In genomic region chr11:77154381-77155081, GRCh38 we compare ENCODE assay signal across 17 cellular contexts. TPM values are rescaled to one million over a fixed set of nuclear protein-coding genes. Genes with fewer than 3 reads are reported as not detected.
A peak's percentile ranks its signal among the peaks of the same experiment; 100 is the strongest.
DNase-seq lines count a peak whose midpoint lies in the region; ATAC-seq and TF ChIP-seq lines count a peak whose summit lies in the region.
"Had no signal": no experiment of that assay in that cellular context is flagged by ENCODE, and none has a peak within 500 bp of the region (broad histone marks: within the 10 kb centered on the region; RNA-seq: fewer than 3 reads in every experiment).

No MANE protein-coding gene starts in this region.

- H3K9me3 ChIP-seq in T-helper 17 cell (ENCODE audit: control insufficient read depth, low read length, poor library complexity, severe bottlenecking), result no peaks in the 10 kb centered on the region
- H3K9me3 ChIP-seq: lower lobe of right lung, tibial artery had no signal

- DNase-seq in NCI-H2081 (lab: John Stamatoyannopoulos, UW), result peak; percentile 27 to 59
- DNase-seq in NCI-H2081 treated with DMSO at 0.1 percent for 48 hours (lab: John Stamatoyannopoulos, UW), result no peak
- DNase-seq in T-helper 17 cell, result no peak
- peak; percentile 31 to 44 (median 37) for DNase-seq in immature natural killer cell
- DNase-seq in stimulated activated effector memory CD8-positive, alpha-beta T cell treated with anti-CD3 and anti-CD28 coated beads, Interleukin-12 subunit alpha, Interleukin-12 subunit beta, amount 100 ng/mL, for 72 hours (ENCODE audit: low spot score in 2 of 2), result no peak
- no peak for DNase-seq in stimulated activated CD4-positive, alpha-beta T cell treated with anti-CD3 and anti-CD28 coated beads, Interleukin-1b, Interleukin-23, amount 100 ng/mL, for 48 hours
- DNase-seq in activated effector memory CD4-positive, alpha-beta T cell treated with Interleukin-2 at 50 U/mL for 16 hours, result no peak
- no peak for DNase-seq in chondrocyte (ENCODE audit: low spot score)
- DNase-seq: 8988T, cortex of kidney, DND-41, foreskin melanocyte, lower lobe of right lung, T-helper 1 cell had no signal

- H3K4me3 Mint-ChIP-seq in T-helper 17 cell (peak overlapping the region; percentile 67), immature natural killer cell (peak overlapping the region; percentile 48 to 72 (median 54)), chondrocyte (ENCODE audit: unreplicated experiment) (no peak overlapping the region)
- no peak overlapping the region for H3K4me3 Mint-ChIP-seq in stimulated activated effector memory CD8-positive, alpha-beta T cell treated with anti-CD3 and anti-CD28 coated beads, Interleukin-12 subunit alpha, Interleukin-12 subunit beta, amount 100 ng/mL, for 72 hours
- H3K4me3 Mint-ChIP-seq: activated naive CD8-positive, alpha-beta T cell had no signal

- ATAC-seq in T-helper 17 cell, result no peak
- peak; percentile 4 for ATAC-seq in stimulated activated effector memory CD8-positive, alpha-beta T cell treated with anti-CD3 and anti-CD28 coated beads, Interleukin-12 subunit alpha, Interleukin-12 subunit beta, amount 100 ng/mL, for 72 hours

- TF ChIP-seq CTCF in chondrocyte (IDR thresholded peaks at IDR 0.05), result no peak

- H3K4me1 Mint-ChIP-seq in T-helper 17 cell (peaks cover 41% of the 10 kb centered on the region), immature natural killer cell (peaks cover 45 to 52% of the 10 kb centered on the region in 2 donors), chondrocyte (ENCODE audit: low read depth) (peaks cover 10% of the 10 kb centered on the region)
- peaks cover 51% of the 10 kb centered on the region for H3K4me1 Mint-ChIP-seq in stimulated activated effector memory CD8-positive, alpha-beta T cell treated with anti-CD3 and anti-CD28 coated beads, Interleukin-12 subunit alpha, Interleukin-12 subunit beta, amount 100 ng/mL, for 72 hours

- H3K36me3 Mint-ChIP-seq in T-helper 17 cell (ENCODE audit: low read depth) (no peaks in the 10 kb centered on the region), immature natural killer cell (peaks cover 0 to 5% (median 0%) of the 10 kb centered on the region in 3 donors), chondrocyte (ENCODE audit: low read depth) (no peaks in the 10 kb centered on the region)
- H3K36me3 Mint-ChIP-seq in stimulated activated effector memory CD8-positive, alpha-beta T cell treated with anti-CD3 and anti-CD28 coated beads, Interleukin-12 subunit alpha, Interleukin-12 subunit beta, amount 100 ng/mL, for 72 hours, result peaks cover 8% of the 10 kb centered on the region
- H3K36me3 Mint-ChIP-seq: activated naive CD8-positive, alpha-beta T cell had no signal

- no peaks in the 10 kb centered on the region for H3K9me3 Mint-ChIP-seq in immature natural killer cell
- H3K9me3 Mint-ChIP-seq in stimulated activated effector memory CD8-positive, alpha-beta T cell treated with anti-CD3 and anti-CD28 coated beads, Interleukin-12 subunit alpha, Interleukin-12 subunit beta, amount 100 ng/mL, for 72 hours, result no peaks in the 10 kb centered on the region
- no peaks in the 10 kb centered on the region for H3K9me3 Mint-ChIP-seq in chondrocyte (ENCODE audit: low read depth)

- no peaks in the 10 kb centered on the region for H3K27me3 Mint-ChIP-seq in T-helper 17 cell
- H3K27me3 Mint-ChIP-seq in immature natural killer cell (ENCODE audit: low read depth in 3 of 3), result peaks cover 10 to 18% (median 13%) of the 10 kb centered on the region in 3 donors
- H3K27me3 Mint-ChIP-seq in chondrocyte (ENCODE audit: low read depth), result peaks cover 12% of the 10 kb centered on the region
- H3K27me3 Mint-ChIP-seq: activated naive CD8-positive, alpha-beta T cell had no signal

- H3K27ac Mint-ChIP-seq in T-helper 17 cell (peak overlapping the region; percentile 88), immature natural killer cell (peak overlapping the region in 3 of 6 donors; percentile 33 to 80 (median 56)), chondrocyte (ENCODE audit: unreplicated experiment) (no peak overlapping the region)
- no peak overlapping the region for H3K27ac Mint-ChIP-seq in stimulated activated effector memory CD8-positive, alpha-beta T cell treated with anti-CD3 and anti-CD28 coated beads, Interleukin-12 subunit alpha, Interleukin-12 subunit beta, amount 100 ng/mL, for 72 hours
- H3K27ac Mint-ChIP-seq: activated naive CD8-positive, alpha-beta T cell had no signal

RNA-seq across cellular contexts. Expression of gene MYO7A, which starts 26.5 kb away (rescaled TPM):
- total RNA-seq in T-helper 17 cell, result 1 to 10 TPM in 1 of 2 donors, under 1 TPM in 1; 0.57 to 1.7 TPM
- under 1 TPM in 2 of 3 donors, not detected in 1; 0.21 to 0.45 TPM for polyA plus RNA-seq in immature natural killer cell
- total RNA-seq in chondrocyte, result not detected in 3 replicates

RNA-seq across cellular contexts. Expression of gene OMP, which starts 51.9 kb away (rescaled TPM):
- total RNA-seq in T-helper 17 cell, result not detected
- polyA plus RNA-seq in immature natural killer cell, result not detected
- not detected in 3 replicates for total RNA-seq in chondrocyte
- total RNA-seq: lower lobe of right lung, pulmonary artery endothelial cell had no signal

Comparison
In these comparisons a context has a peak if more than half of its experiments do, and no peak if none do; other contexts are left out.
1. DNase-seq: peak in NCI-H2081 (2 of 2) and immature natural killer cell (3 of 3); none in NCI-H2081 treated with DMSO at 0.1 percent for 48 hours (single experiment), T-helper 17 cell (0 of 3), stimulated activated effector memory CD8-positive, alpha-beta T cell treated with anti-CD3 and anti-CD28 coated beads, Interleukin-12 subunit alpha, Interleukin-12 subunit beta, amount 100 ng/mL, for 72 hours (0 of 2), stimulated activated CD4-positive, alpha-beta T cell treated with anti-CD3 and anti-CD28 coated beads, Interleukin-1b, Interleukin-23, amount 100 ng/mL, for 48 hours (single experiment), activated effector memory CD4-positive, alpha-beta T cell treated with Interleukin-2 at 50 U/mL for 16 hours (single experiment) and chondrocyte (single experiment).
2. H3K4me3 Mint-ChIP-seq: peak in T-helper 17 cell (single experiment) and immature natural killer cell (5 of 5); none in stimulated activated effector memory CD8-positive, alpha-beta T cell treated with anti-CD3 and anti-CD28 coated beads, Interleukin-12 subunit alpha, Interleukin-12 subunit beta, amount 100 ng/mL, for 72 hours (single experiment) and chondrocyte (single experiment).